In genomic region chr11:86515297-86516094, GRCh38 we compare ENCODE assay signal across 10 cellular contexts.
DNase-seq lines count a peak whose midpoint lies in the region; ATAC-seq, FAIRE-seq and TF ChIP-seq lines count a peak whose summit lies in the region.
"Had no signal": no experiment of that assay in that cellular context is flagged by ENCODE, and none has a peak within 500 bp of the region (broad histone marks: within the 10 kb centered on the region; RNA-seq: fewer than 3 reads in every experiment).

No MANE protein-coding gene starts in this region.

- H3K36me3 ChIP-seq in ACC112 (ENCODE audit: insufficient read depth, low read length) = 0 out of 2 replicates have a peak, but pooled peaks cover 3% of the 10 kb centered on the region
- no peaks in the 10 kb centered on the region for H3K36me3 ChIP-seq in mucosa of descending colon (ENCODE audit: low read depth)
- no peaks in the 10 kb centered on the region for H3K36me3 ChIP-seq in effector memory CD4-positive, alpha-beta T cell (ENCODE audit: control insufficient read depth, insufficient read depth, low read length)

- no peaks in the 10 kb centered on the region for H3K27me3 ChIP-seq in ACC112 (ENCODE audit: insufficient read depth, low read length)
- H3K27me3 ChIP-seq in effector memory CD4-positive, alpha-beta T cell (replicated peaks; ENCODE audit: control insufficient read depth, insufficient read depth, low read length, poor library complexity, severe bottlenecking) = no peaks in the 10 kb centered on the region

- TF ChIP-seq CTCF in chondrocyte (IDR thresholded peaks at IDR 0.05) (peak; percentile 24), mucosa of descending colon (IDR thresholded peaks at IDR 0.05) (no peak), coronary artery (IDR thresholded peaks at IDR 0.05) (no peak)

- no peak overlapping the region for H2AFZ ChIP-seq in ACC112 (ENCODE audit: low read length, unreplicated experiment)

- peak; percentile 35; the same call in 1 of the 2 replicates for TF ChIP-seq EP300 in Ishikawa (IDR thresholded peaks at IDR 0.05; ENCODE audit: borderline replicate concordance)

- peak overlapping the region; percentile 85 for H3K27ac ChIP-seq in ACC112 (ENCODE audit: low read depth, low read length)
- H3K27ac ChIP-seq in coronary artery = no peak overlapping the region
- no peak overlapping the region for H3K27ac ChIP-seq in effector memory CD4-positive, alpha-beta T cell (ENCODE audit: insufficient read depth, low read length, poor library complexity, severe bottlenecking)
- H3K27ac ChIP-seq: C4-2B had no signal

- H3K4me3 Mint-ChIP-seq in chondrocyte (ENCODE audit: unreplicated experiment) = no peak overlapping the region
- H3K4me3 Mint-ChIP-seq: activated naive CD8-positive, alpha-beta T cell had no signal

- no peak overlapping the region for H3K4me3 ChIP-seq in ACC112 (ENCODE audit: low read depth, low read length)
- no peak overlapping the region for H3K4me3 ChIP-seq in mucosa of descending colon
- H3K4me3 ChIP-seq in coronary artery = no peak overlapping the region
- H3K4me3 ChIP-seq in effector memory CD4-positive, alpha-beta T cell (ENCODE audit: insufficient read depth, low read depth, low read length, poor library complexity, severe bottlenecking) = no peak overlapping the region

- FAIRE-seq in GM12892 (lab: Jason Lieb, UNC) = no peak

- H3K9me3 ChIP-seq in mucosa of descending colon = no peaks in the 10 kb centered on the region
- H3K9me3 ChIP-seq in effector memory CD4-positive, alpha-beta T cell (ENCODE audit: control insufficient read depth, low read length) = no peaks in the 10 kb centered on the region

- peaks cover 53% of the 10 kb centered on the region for H3K4me1 Mint-ChIP-seq in chondrocyte (ENCODE audit: low read depth)

- H3K4me1 ChIP-seq in ACC112 (ENCODE audit: control insufficient read depth, insufficient read depth, low read length, unreplicated experiment) (peaks cover 64% of the 10 kb centered on the region), mucosa of descending colon (ENCODE audit: low read depth) (peaks cover 29% of the 10 kb centered on the region)
- no peaks in the 10 kb centered on the region for H3K4me1 ChIP-seq in effector memory CD4-positive, alpha-beta T cell (ENCODE audit: control insufficient read depth, insufficient read depth, low read length, poor library complexity, severe bottlenecking)

- H3K36me3 Mint-ChIP-seq in chondrocyte (ENCODE audit: low read depth) = no peaks in the 10 kb centered on the region
- H3K36me3 Mint-ChIP-seq: activated naive CD8-positive, alpha-beta T cell had no signal

- TF ChIP-seq RAD21 in Ishikawa (IDR thresholded peaks at IDR 0.05; ENCODE audit: low read depth) = no peak

- TF ChIP-seq POLR2A in GM12892 (IDR thresholded peaks at IDR 0.05; ENCODE audit: low read depth, low read length) = no peak

- no peaks in the 10 kb centered on the region for H3K27me3 Mint-ChIP-seq in chondrocyte (ENCODE audit: low read depth)
- H3K27me3 Mint-ChIP-seq: activated naive CD8-positive, alpha-beta T cell had no signal

- no peak for DNase-seq in chondrocyte (ENCODE audit: low spot score)
- no peak for DNase-seq in mucosa of descending colon
- no peak for DNase-seq in coronary artery (ENCODE audit: low spot score)
- no peak for DNase-seq in mucosa of gallbladder (ENCODE audit: low spot score)
- DNase-seq in GM12892 (ENCODE audit: insufficient read length) = no peak
- DNase-seq in effector memory CD4-positive, alpha-beta T cell = no peak

- intact Hi-C loops in mucosa of descending colon (cut with DNase I, micrococcal nuclease) = no loop called here

- H3K27ac Mint-ChIP-seq in chondrocyte (ENCODE audit: unreplicated experiment) = peak overlapping the region; percentile 74
- H3K27ac Mint-ChIP-seq: activated naive CD8-positive, alpha-beta T cell had no signal

- H3K9me3 Mint-ChIP-seq in chondrocyte (ENCODE audit: low read depth) = no peaks in the 10 kb centered on the region

- peak; percentile 35 for ATAC-seq in mucosa of descending colon

- no peaks in the 10 kb centered on the region for H3K79me2 ChIP-seq in ACC112 (ENCODE audit: control insufficient read depth, insufficient read depth, low read length, unreplicated experiment)

TF ChIP-seq in Ishikawa, 13 proteins besides CTCF, POLR2A, EP300 and RAD21:
- no peak for TF ChIP-seq CREB1 (IDR thresholded peaks at IDR 0.05; ENCODE audit: low read depth)
- TF ChIP-seq NFIC (IDR thresholded peaks at IDR 0.05) = peak; percentile 40; the same call in 1 of the 2 replicates
- TF ChIP-seq TCF12 (IDR thresholded peaks at IDR 0.05; ENCODE audit: low read depth) = peak; percentile 33; the same call in 1 of the 2 replicates
